23 cellular contexts compared by ENCODE assay signal in the genomic region with DNA sequence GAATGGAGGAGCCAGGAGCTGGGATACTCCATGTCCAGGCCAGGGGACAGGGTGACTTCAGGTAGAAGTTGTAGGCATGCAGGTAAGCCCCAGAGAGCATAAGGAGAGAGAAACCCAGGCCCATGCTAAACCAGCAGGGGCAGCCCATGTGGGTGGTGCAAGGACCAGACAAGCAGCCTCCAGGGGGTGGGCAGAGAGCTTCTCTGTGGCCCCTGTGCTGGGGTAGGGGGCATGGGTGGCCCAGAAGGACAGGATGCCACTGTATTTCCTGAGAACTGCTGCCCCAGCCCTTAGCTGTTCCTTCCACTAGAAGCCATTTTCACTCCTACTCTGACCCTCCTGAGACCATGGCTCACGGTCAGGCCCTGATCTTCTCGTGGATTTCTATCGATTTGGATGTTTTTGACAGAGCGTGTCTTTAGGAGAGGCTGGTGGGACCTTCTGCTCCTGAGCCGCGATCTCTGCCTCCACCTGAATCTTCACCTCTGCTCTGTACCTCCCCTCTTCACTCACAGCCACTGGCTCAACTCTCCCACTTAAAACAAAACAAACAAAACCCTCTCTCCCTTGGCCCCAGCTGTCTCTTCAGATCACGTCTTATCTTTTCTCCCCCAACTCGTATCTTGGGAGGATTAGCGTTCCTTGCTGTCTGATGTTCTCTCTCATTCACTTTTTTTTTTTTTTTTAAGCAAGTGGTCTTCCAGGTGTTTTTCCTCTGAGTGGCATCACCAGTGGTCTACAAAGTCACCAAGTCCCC.
A peak's percentile ranks its signal among the peaks of the same experiment; 100 is the strongest.
DNase-seq lines count a peak whose midpoint lies in the region; ATAC-seq and TF ChIP-seq lines count a peak whose summit lies in the region.
"Had no signal": no experiment of that assay in that cellular context is flagged by ENCODE, and none has a peak within 500 bp of the region (broad histone marks: within the 10 kb centered on the region; RNA-seq: fewer than 3 reads in every experiment).

No MANE protein-coding gene starts in this region.

- DNase-seq in Jurkat, Clone E6-1 (ENCODE audit: low read depth, low spot score) = peak; percentile 8
- no peak for DNase-seq in RWPE1 (ENCODE audit: low spot score)
- no peak for DNase-seq in endodermal cell
- no peak for DNase-seq in WTC11 (ENCODE audit: low spot score)
- DNase-seq in activated CD8-positive, alpha-beta T cell treated with anti-CD3 and anti-CD28 coated beads, Interleukin-2, amount 10 ng/mL, durations not matched to agents 7 days and 5 days = no peak
- no peak for DNase-seq in Right ventricle myocardium inferior (ENCODE audit: missing footprints)
- DNase-seq in SIG-M5 treated with dmso at 0.1 percent for 504 hours (lab: John Stamatoyannopoulos, UW; ENCODE audit: unreplicated experiment) = no peak
- DNase-seq: activated naive CD4-positive, alpha-beta T cell treated with Interleukin-2 at 50 U/mL for 16 hours; activated T-cell treated with anti-CD3 and anti-CD28 coated beads, Interleukin-2, amount 50 U/mL, for 4 hours; CD8-positive, alpha-beta memory T cell; DMS53; foreskin melanocyte; immature natural killer cell; Kasumi-1; NCI-H1092; NCI-H1930; NCI-H226; stomach had no signal

- no peak overlapping the region for H3K4me3 ChIP-seq in Jurkat, Clone E6-1 (ENCODE audit: low read length)
- H3K4me3 ChIP-seq in endodermal cell (ENCODE audit: low read length) = peak overlapping the region; percentile 18
- H3K4me3 ChIP-seq in neutrophil (ENCODE audit: low read depth in 1 of 2, low read length in 1 of 2) = no peak overlapping the region
- H3K4me3 ChIP-seq: hepatocyte, right atrium auricular region, stomach had no signal

- H3K27ac ChIP-seq in RWPE1 (peak overlapping the region; percentile 79), endodermal cell (ENCODE audit: low read depth, low read length) (no peak overlapping the region), neutrophil (peak overlapping the region; percentile 75)
- H3K27ac ChIP-seq: right atrium auricular region had no signal

- H3K9me3 ChIP-seq in endodermal cell (ENCODE audit: control insufficient read depth, low read length) (no peaks in the 10 kb centered on the region), neutrophil (no peaks in the 10 kb centered on the region)
- H3K9me3 ChIP-seq: right atrium auricular region, stomach had no signal

- no peaks in the 10 kb centered on the region for H3K36me3 ChIP-seq in endodermal cell (ENCODE audit: control insufficient read depth, insufficient read depth, low read length)
- H3K36me3 ChIP-seq in neutrophil = no peaks in the 10 kb centered on the region
- H3K36me3 ChIP-seq: right atrium auricular region, stomach had no signal

- H3K27ac Mint-ChIP-seq in endodermal cell (peak overlapping the region; percentile 69), WTC11 (no peak overlapping the region)
- no peak overlapping the region for H3K27ac Mint-ChIP-seq in activated CD8-positive, alpha-beta T cell treated with anti-CD3 and anti-CD28 coated beads, Interleukin-2, amount 10 ng/mL, durations not matched to agents 7 days and 5 days
- H3K27ac Mint-ChIP-seq: CD8-positive, alpha-beta memory T cell; immature natural killer cell had no signal

- H3K27me3 Mint-ChIP-seq in endodermal cell (ENCODE audit: insufficient read depth) (peaks cover 9% of the 10 kb centered on the region), WTC11 (ENCODE audit: low read depth) (peaks cover 28% of the 10 kb centered on the region)
- peaks cover 12% of the 10 kb centered on the region for H3K27me3 Mint-ChIP-seq in activated CD8-positive, alpha-beta T cell treated with anti-CD3 and anti-CD28 coated beads, Interleukin-2, amount 10 ng/mL, durations not matched to agents 7 days and 5 days (ENCODE audit: low read depth)

- H3K9ac ChIP-seq in endodermal cell (ENCODE audit: extremely low read depth, low read length, poor library complexity, severe bottlenecking) = no peak overlapping the region

- peak overlapping the region; percentile 22 for H3K4me3 Mint-ChIP-seq in endodermal cell
- no peak overlapping the region for H3K4me3 Mint-ChIP-seq in WTC11
- no peak overlapping the region for H3K4me3 Mint-ChIP-seq in activated CD8-positive, alpha-beta T cell treated with anti-CD3 and anti-CD28 coated beads, Interleukin-2, amount 10 ng/mL, durations not matched to agents 7 days and 5 days
- H3K4me3 Mint-ChIP-seq: activated T-cell treated with anti-CD3 and anti-CD28 coated beads, Interleukin-2, amount 50 U/mL, for 4 hours; CD8-positive, alpha-beta memory T cell; immature natural killer cell; type B pancreatic cell had no signal

- POLR2A ChIA-PET in RWPE1 (lab: Yijun Ruan, JAX; ENCODE audit: low non-redundant PET) = no interaction called here
- POLR2A ChIA-PET in WTC11 (lab: Charles Lee) = no interaction called here
- POLR2A ChIA-PET in activated CD8-positive, alpha-beta T cell treated with anti-CD3 and anti-CD28 coated beads, Interleukin-2, amount 10 ng/mL, durations not matched to agents 7 days and 5 days (lab: Charles Lee) = no interaction called here

- ATAC-seq in WTC11 = no peak
- no peak for ATAC-seq in activated CD8-positive, alpha-beta T cell treated with anti-CD3 and anti-CD28 coated beads, Interleukin-2, amount 10 ng/mL, durations not matched to agents 7 days and 5 days
- ATAC-seq in Right ventricle myocardium inferior = no peak
- ATAC-seq: activated CD4-positive, CD25-positive, alpha-beta regulatory T cell treated with anti-CD3 and anti-CD28 coated beads, Interleukin-2, amount 50 U/mL, for 24 hours; activated T-cell treated with anti-CD3 and anti-CD28 coated beads, Interleukin-2, amount 50 U/mL, for 4 hours had no signal

- H3K4me1 ChIP-seq in endodermal cell (ENCODE audit: control insufficient read depth, insufficient read depth, low read length) = peaks cover 30% of the 10 kb centered on the region
- H3K4me1 ChIP-seq in neutrophil (ENCODE audit: control insufficient read depth in 1 of 2, insufficient read depth in 1 of 2, low read depth in 1 of 2, low read length in 1 of 2) = peaks cover 11 to 27% of the 10 kb centered on the region in 2 experiments

- TF ChIP-seq CTCF in RWPE1 (conservative IDR thresholded peaks at IDR 0.05; ENCODE audit: low read depth) (no peak), endodermal cell (conservative IDR thresholded peaks at IDR 0.05) (no peak), neutrophil (IDR thresholded peaks at IDR 0.05) (no peak), WTC11 (IDR thresholded peaks at IDR 0.05) (no peak)

- CTCF ChIA-PET in RWPE1 (lab: Yijun Ruan, JAX) (no interaction called here), WTC11 (lab: Charles Lee) (interaction anchor here (0.7 to 3.6 kb wide), 5 partner anchors 8 to 396 kb away, joined by 3 to 13 read pairs (median 5); no protein-coding TSS in a partner anchor)
- CTCF ChIA-PET in activated CD8-positive, alpha-beta T cell treated with anti-CD3 and anti-CD28 coated beads, Interleukin-2, amount 10 ng/mL, durations not matched to agents 7 days and 5 days (lab: Charles Lee) = no interaction called here

- WGBS in endodermal cell (ENCODE audit: insufficient coverage in 1 of 2, insufficient read length in 1 of 2), 2 experiments = 68 to 77% methylated on average over 6 to 9 of the region's 9 CpGs

- intact Hi-C loops in Right ventricle myocardium inferior (cut with DNase I) = no loop called here

- H3K9me3 Mint-ChIP-seq in endodermal cell = no peaks in the 10 kb centered on the region
- H3K9me3 Mint-ChIP-seq in WTC11 = peaks cover 3% of the 10 kb centered on the region
- H3K9me3 Mint-ChIP-seq in activated CD8-positive, alpha-beta T cell treated with anti-CD3 and anti-CD28 coated beads, Interleukin-2, amount 10 ng/mL, durations not matched to agents 7 days and 5 days (ENCODE audit: insufficient read depth) = no peaks in the 10 kb centered on the region
- H3K9me3 Mint-ChIP-seq: activated T-cell treated with anti-CD3 and anti-CD28 coated beads, Interleukin-2, amount 50 U/mL, for 4 hours; CD8-positive, alpha-beta memory T cell; immature natural killer cell; type B pancreatic cell had no signal

- H3K4me1 Mint-ChIP-seq in endodermal cell = peaks cover 57% of the 10 kb centered on the region
- peaks cover 44% of the 10 kb centered on the region for H3K4me1 Mint-ChIP-seq in WTC11
- no peaks in the 10 kb centered on the region for H3K4me1 Mint-ChIP-seq in activated CD8-positive, alpha-beta T cell treated with anti-CD3 and anti-CD28 coated beads, Interleukin-2, amount 10 ng/mL, durations not matched to agents 7 days and 5 days (ENCODE audit: low read depth)
- H3K4me1 Mint-ChIP-seq: CD8-positive, alpha-beta memory T cell; immature natural killer cell had no signal

- H3K36me3 Mint-ChIP-seq in endodermal cell (ENCODE audit: low read depth) (no peaks in the 10 kb centered on the region), WTC11 (no peaks in the 10 kb centered on the region)
- H3K36me3 Mint-ChIP-seq in activated CD8-positive, alpha-beta T cell treated with anti-CD3 and anti-CD28 coated beads, Interleukin-2, amount 10 ng/mL, durations not matched to agents 7 days and 5 days (ENCODE audit: low read depth) = no peaks in the 10 kb centered on the region
- H3K36me3 Mint-ChIP-seq: CD8-positive, alpha-beta memory T cell; immature natural killer cell; type B pancreatic cell had no signal

- no peaks in the 10 kb centered on the region for H3K27me3 ChIP-seq in endodermal cell (ENCODE audit: control insufficient read depth, insufficient read depth, low read length, poor library complexity, severe bottlenecking)
- H3K27me3 ChIP-seq in neutrophil = no peaks in the 10 kb centered on the region
- H3K27me3 ChIP-seq: right atrium auricular region, stomach had no signal

TF ChIP-seq in WTC11, 78 proteins besides CTCF, POLR2A, EP300 and RAD21:
- no peak for TF ChIP-seq JAZF1 (CRISPR knock-in tag; IDR thresholded peaks at IDR 0.05)
- no peak for TF ChIP-seq TEAD1 (CRISPR knock-in tag; IDR thresholded peaks at IDR 0.05)
TF ChIP-seq in WTC11: peak in this region for 0.
